1 cellular context compared by ENCODE assay signal in the genomic region with DNA sequence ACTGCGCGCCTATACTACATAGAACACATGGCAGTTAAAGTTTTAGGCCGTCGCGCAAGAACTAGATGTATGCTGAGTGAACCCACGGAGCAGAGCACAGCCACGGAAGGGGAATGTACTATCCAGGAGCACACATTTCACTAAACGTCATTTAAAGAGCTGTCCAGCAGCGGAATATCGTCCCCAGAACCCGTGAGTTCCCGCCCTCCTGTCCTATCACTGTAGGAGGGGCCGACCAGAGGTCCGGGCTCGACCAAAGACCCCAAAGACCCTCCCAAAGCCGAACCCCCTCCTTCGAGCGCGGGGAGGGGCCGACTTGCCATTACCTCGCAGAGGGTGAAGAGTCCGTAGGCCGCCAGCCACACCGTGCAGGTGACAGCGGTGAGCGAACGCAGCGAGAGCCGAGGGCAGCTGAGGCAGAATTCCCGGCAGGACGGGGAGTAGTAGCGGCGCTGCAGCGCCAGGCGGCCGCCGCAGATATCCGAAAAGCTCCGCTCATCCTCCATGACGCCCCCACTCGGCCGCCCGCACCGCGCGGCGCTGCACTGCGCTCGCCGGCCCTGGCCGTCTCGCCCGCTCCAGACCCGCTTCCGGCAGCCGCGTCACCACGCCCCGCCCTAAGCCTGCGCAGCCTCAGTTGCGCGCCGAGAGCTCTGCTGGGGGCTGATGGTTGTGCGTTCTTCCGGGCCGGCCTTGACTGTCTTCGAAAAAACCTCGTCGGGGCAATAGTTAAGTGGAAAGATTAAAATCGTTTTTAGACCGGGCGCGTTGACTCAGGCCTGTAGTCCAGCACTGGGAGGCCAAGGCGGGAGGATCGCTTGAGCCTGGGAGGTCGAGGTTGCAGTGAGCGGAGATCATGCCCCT.
TF ChIP-seq lines count a peak whose summit lies in the region.

Gene PIGH, minus strand, starts transcription at position 571 of the 864 bp plus-strand sequence. Its CDS starts 65 bp downstream, at position 506.

TF ChIP-seq in HepG2, 621 proteins besides CTCF, POLR2A, EP300 and RAD21 (continued from another document):
- TF ChIP-seq, protein P1, sequence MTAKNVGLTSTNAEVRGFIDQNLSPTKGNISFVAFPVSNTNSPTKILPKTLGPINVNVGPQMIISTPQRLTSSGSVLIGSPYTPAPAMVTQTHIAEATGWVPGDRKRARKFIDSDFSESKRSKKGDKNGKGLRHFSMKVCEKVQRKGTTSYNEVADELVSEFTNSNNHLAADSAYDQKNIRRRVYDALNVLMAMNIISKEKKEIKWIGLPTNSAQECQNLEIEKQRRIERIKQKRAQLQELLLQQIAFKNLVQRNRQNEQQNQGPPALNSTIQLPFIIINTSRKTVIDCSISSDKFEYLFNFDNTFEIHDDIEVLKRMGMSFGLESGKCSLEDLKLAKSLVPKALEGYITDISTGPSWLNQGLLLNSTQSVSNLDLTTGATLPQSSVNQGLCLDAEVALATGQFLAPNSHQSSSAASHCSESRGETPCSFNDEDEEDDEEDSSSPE (CRISPR knock-in tag; IDR thresholded peaks at IDR 0.05), result peak; percentile 78
- TF ChIP-seq FLYWCH1 (CRISPR knock-in tag; IDR thresholded peaks at IDR 0.05) (no peak), MXD4 (CRISPR knock-in tag; IDR thresholded peaks at IDR 0.05) (peak; percentile 64; the same call in 1 of the 2 replicates), ZNF670 (CRISPR knock-in tag; IDR thresholded peaks at IDR 0.05; ENCODE audit: borderline replicate concordance) (peak; percentile 76; the same call in 1 of the 2 replicates), ZSCAN22 (CRISPR knock-in tag; IDR thresholded peaks at IDR 0.05) (no peak), ZNF30 (CRISPR knock-in tag; IDR thresholded peaks at IDR 0.05) (no peak), SRF (IDR thresholded peaks at IDR 0.05; ENCODE audit: low read depth, low read length) (no peak), TBX3 (IDR thresholded peaks at IDR 0.05; ENCODE audit: borderline replicate concordance) (no peak), ZNF121 (CRISPR knock-in tag; IDR thresholded peaks at IDR 0.05) (0 out of 2 replicates have a peak, but pooled peaks have one; percentile 62), NCOA2 (CRISPR knock-in tag; IDR thresholded peaks at IDR 0.05) (no peak), PLSCR1 (CRISPR knock-in tag; IDR thresholded peaks at IDR 0.05; ENCODE audit: borderline replicate concordance) (no peak), IRF2 (CRISPR knock-in tag; IDR thresholded peaks at IDR 0.05) (peak; percentile 36; the same call in 1 of the 2 replicates), HOXA9 (CRISPR knock-in tag; IDR thresholded peaks at IDR 0.05; ENCODE audit: borderline replicate concordance) (peak; percentile 71; the same call in 1 of the 2 replicates), KDM1A (CRISPR knock-in tag; IDR thresholded peaks at IDR 0.05) (no peak), ZNF615 (CRISPR knock-in tag; IDR thresholded peaks at IDR 0.05; ENCODE audit: borderline replicate concordance) (no peak), KLF15 (CRISPR knock-in tag; IDR thresholded peaks at IDR 0.05; ENCODE audit: borderline replicate concordance) (no peak), GZF1 (CRISPR knock-in tag; IDR thresholded peaks at IDR 0.05) (peak; percentile 64; the same call in 1 of the 2 replicates), ELF1 (CRISPR knock-in tag; IDR thresholded peaks at IDR 0.05) (peak; percentile 89), MBNL3 (CRISPR knock-in tag; conservative IDR thresholded peaks at IDR 0.05) (no peak), SNAPC2 (CRISPR knock-in tag; IDR thresholded peaks at IDR 0.05) (peak; percentile 70; the same call in 1 of the 2 replicates), ZZZ3 (CRISPR knock-in tag; IDR thresholded peaks at IDR 0.05; ENCODE audit: borderline replicate concordance) (no peak), PATZ1 (CRISPR knock-in tag; IDR thresholded peaks at IDR 0.05) (no peak), ZC3H13 (CRISPR knock-in tag; IDR thresholded peaks at IDR 0.05) (peak; percentile 31; the same call in 1 of the 2 replicates), ZNF569 (CRISPR knock-in tag; IDR thresholded peaks at IDR 0.05; ENCODE audit: borderline replicate concordance) (no peak), RARA (CRISPR knock-in tag; IDR thresholded peaks at IDR 0.05) (no peak; the same call in 1 of the 2 replicates), ZKSCAN1 (IDR thresholded peaks at IDR 0.05; ENCODE audit: low read length) (no peak), SALL2 (CRISPR knock-in tag; IDR thresholded peaks at IDR 0.05) (no peak), ISX (CRISPR knock-in tag; conservative IDR thresholded peaks at IDR 0.05) (no peak), ZNF619 (CRISPR knock-in tag; IDR thresholded peaks at IDR 0.05) (no peak), DNMT1 (CRISPR knock-in tag; IDR thresholded peaks at IDR 0.05) (no peak), NFKB2 (CRISPR knock-in tag; IDR thresholded peaks at IDR 0.05; ENCODE audit: borderline replicate concordance) (no peak), CCDC6 (CRISPR knock-in tag; IDR thresholded peaks at IDR 0.05) (peak; percentile 91; the same call in 1 of the 2 replicates), HMGXB4 (CRISPR knock-in tag; IDR thresholded peaks at IDR 0.05; ENCODE audit: borderline replicate concordance in 1 of 2, low read depth in 1 of 2) (peak; percentile 94 to 95), KDM5A (IDR thresholded peaks at IDR 0.05; ENCODE audit: borderline replicate concordance, low read length) (0 out of 2 replicates have a peak, but pooled peaks have one; percentile 48)
- TF ChIP-seq, protein P2, sequence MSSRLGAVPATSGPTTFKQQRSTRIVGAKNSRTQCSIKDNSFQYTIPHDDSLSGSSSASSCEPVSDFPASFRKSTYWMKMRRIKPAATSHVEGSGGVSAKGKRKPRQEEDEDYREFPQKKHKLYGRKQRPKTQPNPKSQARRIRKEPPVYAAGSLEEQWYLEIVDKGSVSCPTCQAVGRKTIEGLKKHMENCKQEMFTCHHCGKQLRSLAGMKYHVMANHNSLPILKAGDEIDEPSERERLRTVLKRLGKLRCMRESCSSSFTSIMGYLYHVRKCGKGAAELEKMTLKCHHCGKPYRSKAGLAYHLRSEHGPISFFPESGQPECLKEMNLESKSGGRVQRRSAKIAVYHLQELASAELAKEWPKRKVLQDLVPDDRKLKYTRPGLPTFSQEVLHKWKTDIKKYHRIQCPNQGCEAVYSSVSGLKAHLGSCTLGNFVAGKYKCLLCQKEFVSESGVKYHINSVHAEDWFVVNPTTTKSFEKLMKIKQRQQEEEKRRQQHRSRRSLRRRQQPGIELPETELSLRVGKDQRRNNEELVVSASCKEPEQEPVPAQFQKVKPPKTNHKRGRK (CRISPR knock-in tag; IDR thresholded peaks at IDR 0.05), result no peak
- TF ChIP-seq, protein P3, sequence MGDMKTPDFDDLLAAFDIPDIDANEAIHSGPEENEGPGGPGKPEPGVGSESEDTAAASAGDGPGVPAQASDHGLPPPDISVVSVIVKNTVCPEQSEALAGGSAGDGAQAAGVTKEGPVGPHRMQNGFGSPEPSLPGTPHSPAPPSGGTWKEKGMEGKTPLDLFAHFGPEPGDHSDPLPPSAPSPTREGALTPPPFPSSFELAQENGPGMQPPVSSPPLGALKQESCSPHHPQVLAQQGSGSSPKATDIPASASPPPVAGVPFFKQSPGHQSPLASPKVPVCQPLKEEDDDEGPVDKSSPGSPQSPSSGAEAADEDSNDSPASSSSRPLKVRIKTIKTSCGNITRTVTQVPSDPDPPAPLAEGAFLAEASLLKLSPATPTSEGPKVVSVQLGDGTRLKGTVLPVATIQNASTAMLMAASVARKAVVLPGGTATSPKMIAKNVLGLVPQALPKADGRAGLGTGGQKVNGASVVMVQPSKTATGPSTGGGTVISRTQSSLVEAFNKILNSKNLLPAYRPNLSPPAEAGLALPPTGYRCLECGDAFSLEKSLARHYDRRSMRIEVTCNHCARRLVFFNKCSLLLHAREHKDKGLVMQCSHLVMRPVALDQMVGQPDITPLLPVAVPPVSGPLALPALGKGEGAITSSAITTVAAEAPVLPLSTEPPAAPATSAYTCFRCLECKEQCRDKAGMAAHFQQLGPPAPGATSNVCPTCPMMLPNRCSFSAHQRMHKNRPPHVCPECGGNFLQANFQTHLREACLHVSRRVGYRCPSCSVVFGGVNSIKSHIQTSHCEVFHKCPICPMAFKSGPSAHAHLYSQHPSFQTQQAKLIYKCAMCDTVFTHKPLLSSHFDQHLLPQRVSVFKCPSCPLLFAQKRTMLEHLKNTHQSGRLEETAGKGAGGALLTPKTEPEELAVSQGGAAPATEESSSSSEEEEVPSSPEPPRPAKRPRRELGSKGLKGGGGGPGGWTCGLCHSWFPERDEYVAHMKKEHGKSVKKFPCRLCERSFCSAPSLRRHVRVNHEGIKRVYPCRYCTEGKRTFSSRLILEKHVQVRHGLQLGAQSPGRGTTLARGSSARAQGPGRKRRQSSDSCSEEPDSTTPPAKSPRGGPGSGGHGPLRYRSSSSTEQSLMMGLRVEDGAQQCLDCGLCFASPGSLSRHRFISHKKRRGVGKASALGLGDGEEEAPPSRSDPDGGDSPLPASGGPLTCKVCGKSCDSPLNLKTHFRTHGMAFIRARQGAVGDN (CRISPR knock-in tag; IDR thresholded peaks at IDR 0.05), result peak; percentile 96
